1 cellular context compared by ENCODE assay signal in the genomic region with DNA sequence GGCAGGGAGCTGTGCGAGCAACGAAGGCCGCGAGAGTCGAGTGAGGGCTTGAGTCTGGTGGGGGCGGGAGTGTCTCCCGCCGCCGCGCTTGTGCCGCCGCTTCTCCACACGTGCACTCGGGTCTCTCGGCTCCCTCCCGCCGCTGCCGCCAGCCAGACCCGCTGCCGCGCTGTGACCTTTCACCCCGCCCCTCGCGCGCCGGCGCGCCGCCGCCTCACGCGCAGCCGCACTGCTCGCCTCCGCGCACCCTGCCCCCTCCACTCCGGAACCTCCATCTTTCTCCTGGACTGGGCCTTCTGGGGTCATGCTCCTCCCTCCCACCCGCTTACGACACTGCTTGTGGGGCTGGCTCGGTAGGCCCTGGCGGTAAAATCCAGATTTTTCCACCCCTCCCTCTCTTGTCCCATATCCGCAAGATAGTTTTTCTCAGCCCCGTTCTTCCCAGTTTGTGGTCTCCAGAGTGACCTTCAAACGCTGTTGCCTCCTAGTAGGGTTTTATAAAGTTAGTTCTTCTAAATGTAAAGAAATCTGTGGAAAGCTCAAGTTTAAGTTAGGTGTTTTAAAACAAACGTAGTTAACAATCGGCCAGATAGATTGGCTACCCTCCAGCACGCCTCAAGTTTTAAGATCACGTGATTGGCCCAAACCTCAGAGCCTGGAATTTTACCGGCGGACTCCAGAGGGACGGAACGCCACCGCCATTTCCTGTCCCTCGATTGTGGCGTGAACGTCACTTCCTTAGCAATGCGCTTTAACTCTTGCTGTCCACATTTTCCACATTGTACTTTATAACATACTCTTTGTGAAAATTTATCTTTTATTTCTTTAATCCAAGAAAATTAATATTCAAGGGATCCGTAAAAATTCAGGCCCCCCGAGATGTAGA.
TF ChIP-seq lines count a peak whose summit lies in the region.

A gene (minus strand): TSS at position 181 of the 886 bp plus-strand sequence. CDS start 300 bp downstream, outside the sequence.

TF ChIP-seq in K562, 482 proteins besides CTCF, POLR2A, EP300 and RAD21 (continued from another document and continues in another):
- TF ChIP-seq, protein P1, sequence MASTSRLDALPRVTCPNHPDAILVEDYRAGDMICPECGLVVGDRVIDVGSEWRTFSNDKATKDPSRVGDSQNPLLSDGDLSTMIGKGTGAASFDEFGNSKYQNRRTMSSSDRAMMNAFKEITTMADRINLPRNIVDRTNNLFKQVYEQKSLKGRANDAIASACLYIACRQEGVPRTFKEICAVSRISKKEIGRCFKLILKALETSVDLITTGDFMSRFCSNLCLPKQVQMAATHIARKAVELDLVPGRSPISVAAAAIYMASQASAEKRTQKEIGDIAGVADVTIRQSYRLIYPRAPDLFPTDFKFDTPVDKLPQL (IDR thresholded peaks at IDR 0.05; ENCODE audit: extremely low read depth, insufficient read length): no peak
- TF ChIP-seq, protein P2, sequence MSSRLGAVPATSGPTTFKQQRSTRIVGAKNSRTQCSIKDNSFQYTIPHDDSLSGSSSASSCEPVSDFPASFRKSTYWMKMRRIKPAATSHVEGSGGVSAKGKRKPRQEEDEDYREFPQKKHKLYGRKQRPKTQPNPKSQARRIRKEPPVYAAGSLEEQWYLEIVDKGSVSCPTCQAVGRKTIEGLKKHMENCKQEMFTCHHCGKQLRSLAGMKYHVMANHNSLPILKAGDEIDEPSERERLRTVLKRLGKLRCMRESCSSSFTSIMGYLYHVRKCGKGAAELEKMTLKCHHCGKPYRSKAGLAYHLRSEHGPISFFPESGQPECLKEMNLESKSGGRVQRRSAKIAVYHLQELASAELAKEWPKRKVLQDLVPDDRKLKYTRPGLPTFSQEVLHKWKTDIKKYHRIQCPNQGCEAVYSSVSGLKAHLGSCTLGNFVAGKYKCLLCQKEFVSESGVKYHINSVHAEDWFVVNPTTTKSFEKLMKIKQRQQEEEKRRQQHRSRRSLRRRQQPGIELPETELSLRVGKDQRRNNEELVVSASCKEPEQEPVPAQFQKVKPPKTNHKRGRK (tag; IDR thresholded peaks at IDR 0.05): no peak
- TF ChIP-seq CAMTA2 (CRISPR knock-in tag; conservative IDR thresholded peaks at IDR 0.05) (no peak), ZNF668 (CRISPR knock-in tag; IDR thresholded peaks at IDR 0.05) (no peak), TSC22D4 (tag; IDR thresholded peaks at IDR 0.05) (no peak), ZNF785 (CRISPR knock-in tag; IDR thresholded peaks at IDR 0.05) (no peak), EHMT2 (IDR thresholded peaks at IDR 0.05) (no peak), RBM39 (optimal IDR thresholded peaks at IDR 0.05; ENCODE audit: low read depth, low read length) (no peak), LEF1 (IDR thresholded peaks at IDR 0.05) (0 out of 2 replicates have a peak, but pooled peaks have one; percentile 22), ZSCAN29 (IDR thresholded peaks at IDR 0.05) (no peak), CBFA2T3 (IDR thresholded peaks at IDR 0.05) (no peak), KHSRP (IDR thresholded peaks at IDR 0.05) (no peak), SMARCC2 (IDR thresholded peaks at IDR 0.05; ENCODE audit: low read depth) (no peak), GABPA (tag; conservative IDR thresholded peaks at IDR 0.05; ENCODE audit: low read depth) (peak; percentile 95), ARID1B (IDR thresholded peaks at IDR 0.05) (no peak), MIER1 (IDR thresholded peaks at IDR 0.05; ENCODE audit: low read depth) (no peak), FOXK1 (CRISPR knock-in tag; IDR thresholded peaks at IDR 0.05; ENCODE audit: borderline replicate concordance) (no peak), ZNF263 (CRISPR knock-in tag; IDR thresholded peaks at IDR 0.05; ENCODE audit: borderline replicate concordance) (no peak), SMARCE1 (IDR thresholded peaks at IDR 0.05) (0 out of 2 replicates have a peak, but pooled peaks have one; percentile 12), ETV6 (IDR thresholded peaks at IDR 0.05; ENCODE audit: borderline replicate concordance in 1 of 2, low read depth in 2 of 2, low read length in 1 of 2) (no peak), ETV6 (CRISPR knock-in tag; IDR thresholded peaks at IDR 0.05; ENCODE audit: borderline replicate concordance) (no peak), ARID2 (IDR thresholded peaks at IDR 0.05) (no peak), SAFB (IDR thresholded peaks at IDR 0.05; ENCODE audit: borderline replicate concordance, low read depth, low read length) (no peak), MCM5 (IDR thresholded peaks at IDR 0.05; ENCODE audit: low read depth) (no peak), ZNF589 (CRISPR knock-in tag; IDR thresholded peaks at IDR 0.05; ENCODE audit: low read depth) (no peak), CBX2 (IDR thresholded peaks at IDR 0.05; ENCODE audit: insufficient read depth, low read length, poor library complexity, severe bottlenecking) (no peak)
- TF ChIP-seq, protein P3, sequence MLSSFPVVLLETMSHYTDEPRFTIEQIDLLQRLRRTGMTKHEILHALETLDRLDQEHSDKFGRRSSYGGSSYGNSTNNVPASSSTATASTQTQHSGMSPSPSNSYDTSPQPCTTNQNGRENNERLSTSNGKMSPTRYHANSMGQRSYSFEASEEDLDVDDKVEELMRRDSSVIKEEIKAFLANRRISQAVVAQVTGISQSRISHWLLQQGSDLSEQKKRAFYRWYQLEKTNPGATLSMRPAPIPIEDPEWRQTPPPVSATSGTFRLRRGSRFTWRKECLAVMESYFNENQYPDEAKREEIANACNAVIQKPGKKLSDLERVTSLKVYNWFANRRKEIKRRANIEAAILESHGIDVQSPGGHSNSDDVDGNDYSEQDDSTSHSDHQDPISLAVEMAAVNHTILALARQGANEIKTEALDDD (IDR thresholded peaks at IDR 0.05): no peak
- TF ChIP-seq, protein P4, sequence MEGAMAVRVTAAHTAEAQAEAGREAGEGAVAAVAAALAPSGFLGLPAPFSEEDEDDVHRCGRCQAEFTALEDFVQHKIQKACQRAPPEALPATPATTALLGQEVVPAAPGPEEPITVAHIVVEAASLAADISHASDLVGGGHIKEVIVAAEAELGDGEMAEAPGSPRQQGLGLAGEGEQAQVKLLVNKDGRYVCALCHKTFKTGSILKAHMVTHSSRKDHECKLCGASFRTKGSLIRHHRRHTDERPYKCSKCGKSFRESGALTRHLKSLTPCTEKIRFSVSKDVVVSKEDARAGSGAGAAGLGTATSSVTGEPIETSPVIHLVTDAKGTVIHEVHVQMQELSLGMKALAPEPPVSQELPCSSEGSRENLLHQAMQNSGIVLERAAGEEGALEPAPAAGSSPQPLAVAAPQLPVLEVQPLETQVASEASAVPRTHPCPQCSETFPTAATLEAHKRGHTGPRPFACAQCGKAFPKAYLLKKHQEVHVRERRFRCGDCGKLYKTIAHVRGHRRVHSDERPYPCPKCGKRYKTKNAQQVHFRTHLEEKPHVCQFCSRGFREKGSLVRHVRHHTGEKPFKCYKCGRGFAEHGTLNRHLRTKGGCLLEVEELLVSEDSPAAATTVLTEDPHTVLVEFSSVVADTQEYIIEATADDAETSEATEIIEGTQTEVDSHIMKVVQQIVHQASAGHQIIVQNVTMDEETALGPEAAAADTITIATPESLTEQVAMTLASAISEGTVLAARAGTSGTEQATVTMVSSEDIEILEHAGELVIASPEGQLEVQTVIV (CRISPR knock-in tag; IDR thresholded peaks at IDR 0.05; ENCODE audit: borderline replicate concordance): no peak
- TF ChIP-seq, protein P5, sequence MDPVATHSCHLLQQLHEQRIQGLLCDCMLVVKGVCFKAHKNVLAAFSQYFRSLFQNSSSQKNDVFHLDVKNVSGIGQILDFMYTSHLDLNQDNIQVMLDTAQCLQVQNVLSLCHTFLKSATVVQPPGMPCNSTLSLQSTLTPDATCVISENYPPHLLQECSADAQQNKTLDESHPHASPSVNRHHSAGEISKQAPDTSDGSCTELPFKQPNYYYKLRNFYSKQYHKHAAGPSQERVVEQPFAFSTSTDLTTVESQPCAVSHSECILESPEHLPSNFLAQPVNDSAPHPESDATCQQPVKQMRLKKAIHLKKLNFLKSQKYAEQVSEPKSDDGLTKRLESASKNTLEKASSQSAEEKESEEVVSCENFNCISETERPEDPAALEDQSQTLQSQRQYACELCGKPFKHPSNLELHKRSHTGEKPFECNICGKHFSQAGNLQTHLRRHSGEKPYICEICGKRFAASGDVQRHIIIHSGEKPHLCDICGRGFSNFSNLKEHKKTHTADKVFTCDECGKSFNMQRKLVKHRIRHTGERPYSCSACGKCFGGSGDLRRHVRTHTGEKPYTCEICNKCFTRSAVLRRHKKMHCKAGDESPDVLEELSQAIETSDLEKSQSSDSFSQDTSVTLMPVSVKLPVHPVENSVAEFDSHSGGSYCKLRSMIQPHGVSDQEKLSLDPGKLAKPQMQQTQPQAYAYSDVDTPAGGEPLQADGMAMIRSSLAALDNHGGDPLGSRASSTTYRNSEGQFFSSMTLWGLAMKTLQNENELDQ (CRISPR knock-in tag; IDR thresholded peaks at IDR 0.05; ENCODE audit: borderline replicate concordance): no peak
- TF ChIP-seq, protein P6, sequence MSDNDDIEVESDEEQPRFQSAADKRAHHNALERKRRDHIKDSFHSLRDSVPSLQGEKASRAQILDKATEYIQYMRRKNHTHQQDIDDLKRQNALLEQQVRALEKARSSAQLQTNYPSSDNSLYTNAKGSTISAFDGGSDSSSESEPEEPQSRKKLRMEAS (CRISPR knock-in tag; IDR thresholded peaks at IDR 0.05): peak; percentile 26
- TF ChIP-seq, protein P7, sequence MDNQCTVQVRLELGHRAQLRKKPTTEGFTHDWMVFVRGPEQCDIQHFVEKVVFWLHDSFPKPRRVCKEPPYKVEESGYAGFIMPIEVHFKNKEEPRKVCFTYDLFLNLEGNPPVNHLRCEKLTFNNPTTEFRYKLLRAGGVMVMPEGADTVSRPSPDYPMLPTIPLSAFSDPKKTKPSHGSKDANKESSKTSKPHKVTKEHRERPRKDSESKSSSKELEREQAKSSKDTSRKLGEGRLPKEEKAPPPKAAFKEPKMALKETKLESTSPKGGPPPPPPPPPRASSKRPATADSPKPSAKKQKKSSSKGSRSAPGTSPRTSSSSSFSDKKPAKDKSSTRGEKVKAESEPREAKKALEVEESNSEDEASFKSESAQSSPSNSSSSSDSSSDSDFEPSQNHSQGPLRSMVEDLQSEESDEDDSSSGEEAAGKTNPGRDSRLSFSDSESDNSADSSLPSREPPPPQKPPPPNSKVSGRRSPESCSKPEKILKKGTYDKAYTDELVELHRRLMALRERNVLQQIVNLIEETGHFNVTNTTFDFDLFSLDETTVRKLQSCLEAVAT (IDR thresholded peaks at IDR 0.05): no peak
- TF ChIP-seq, protein P8, sequence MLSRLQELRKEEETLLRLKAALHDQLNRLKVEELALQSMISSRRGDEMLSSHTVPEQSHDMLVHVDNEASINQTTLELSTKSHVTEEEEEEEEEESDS (CRISPR knock-in tag; IDR thresholded peaks at IDR 0.05): no peak
- TF ChIP-seq, protein P9, sequence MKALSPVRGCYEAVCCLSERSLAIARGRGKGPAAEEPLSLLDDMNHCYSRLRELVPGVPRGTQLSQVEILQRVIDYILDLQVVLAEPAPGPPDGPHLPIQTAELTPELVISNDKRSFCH (CRISPR knock-in tag; IDR thresholded peaks at IDR 0.05): no peak
- TF ChIP-seq, protein P9 (tag; IDR thresholded peaks at IDR 0.05): no peak; the same call in 1 of the 2 replicates
- TF ChIP-seq, protein P10, sequence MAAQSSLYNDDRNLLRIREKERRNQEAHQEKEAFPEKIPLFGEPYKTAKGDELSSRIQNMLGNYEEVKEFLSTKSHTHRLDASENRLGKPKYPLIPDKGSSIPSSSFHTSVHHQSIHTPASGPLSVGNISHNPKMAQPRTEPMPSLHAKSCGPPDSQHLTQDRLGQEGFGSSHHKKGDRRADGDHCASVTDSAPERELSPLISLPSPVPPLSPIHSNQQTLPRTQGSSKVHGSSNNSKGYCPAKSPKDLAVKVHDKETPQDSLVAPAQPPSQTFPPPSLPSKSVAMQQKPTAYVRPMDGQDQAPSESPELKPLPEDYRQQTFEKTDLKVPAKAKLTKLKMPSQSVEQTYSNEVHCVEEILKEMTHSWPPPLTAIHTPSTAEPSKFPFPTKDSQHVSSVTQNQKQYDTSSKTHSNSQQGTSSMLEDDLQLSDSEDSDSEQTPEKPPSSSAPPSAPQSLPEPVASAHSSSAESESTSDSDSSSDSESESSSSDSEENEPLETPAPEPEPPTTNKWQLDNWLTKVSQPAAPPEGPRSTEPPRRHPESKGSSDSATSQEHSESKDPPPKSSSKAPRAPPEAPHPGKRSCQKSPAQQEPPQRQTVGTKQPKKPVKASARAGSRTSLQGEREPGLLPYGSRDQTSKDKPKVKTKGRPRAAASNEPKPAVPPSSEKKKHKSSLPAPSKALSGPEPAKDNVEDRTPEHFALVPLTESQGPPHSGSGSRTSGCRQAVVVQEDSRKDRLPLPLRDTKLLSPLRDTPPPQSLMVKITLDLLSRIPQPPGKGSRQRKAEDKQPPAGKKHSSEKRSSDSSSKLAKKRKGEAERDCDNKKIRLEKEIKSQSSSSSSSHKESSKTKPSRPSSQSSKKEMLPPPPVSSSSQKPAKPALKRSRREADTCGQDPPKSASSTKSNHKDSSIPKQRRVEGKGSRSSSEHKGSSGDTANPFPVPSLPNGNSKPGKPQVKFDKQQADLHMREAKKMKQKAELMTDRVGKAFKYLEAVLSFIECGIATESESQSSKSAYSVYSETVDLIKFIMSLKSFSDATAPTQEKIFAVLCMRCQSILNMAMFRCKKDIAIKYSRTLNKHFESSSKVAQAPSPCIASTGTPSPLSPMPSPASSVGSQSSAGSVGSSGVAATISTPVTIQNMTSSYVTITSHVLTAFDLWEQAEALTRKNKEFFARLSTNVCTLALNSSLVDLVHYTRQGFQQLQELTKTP (IDR thresholded peaks at IDR 0.05; ENCODE audit: low read depth in 1 of 2, partially characterized antibody in 2 of 2): peak in 1 of 2 experiments; percentile 39
- TF ChIP-seq, protein P11, sequence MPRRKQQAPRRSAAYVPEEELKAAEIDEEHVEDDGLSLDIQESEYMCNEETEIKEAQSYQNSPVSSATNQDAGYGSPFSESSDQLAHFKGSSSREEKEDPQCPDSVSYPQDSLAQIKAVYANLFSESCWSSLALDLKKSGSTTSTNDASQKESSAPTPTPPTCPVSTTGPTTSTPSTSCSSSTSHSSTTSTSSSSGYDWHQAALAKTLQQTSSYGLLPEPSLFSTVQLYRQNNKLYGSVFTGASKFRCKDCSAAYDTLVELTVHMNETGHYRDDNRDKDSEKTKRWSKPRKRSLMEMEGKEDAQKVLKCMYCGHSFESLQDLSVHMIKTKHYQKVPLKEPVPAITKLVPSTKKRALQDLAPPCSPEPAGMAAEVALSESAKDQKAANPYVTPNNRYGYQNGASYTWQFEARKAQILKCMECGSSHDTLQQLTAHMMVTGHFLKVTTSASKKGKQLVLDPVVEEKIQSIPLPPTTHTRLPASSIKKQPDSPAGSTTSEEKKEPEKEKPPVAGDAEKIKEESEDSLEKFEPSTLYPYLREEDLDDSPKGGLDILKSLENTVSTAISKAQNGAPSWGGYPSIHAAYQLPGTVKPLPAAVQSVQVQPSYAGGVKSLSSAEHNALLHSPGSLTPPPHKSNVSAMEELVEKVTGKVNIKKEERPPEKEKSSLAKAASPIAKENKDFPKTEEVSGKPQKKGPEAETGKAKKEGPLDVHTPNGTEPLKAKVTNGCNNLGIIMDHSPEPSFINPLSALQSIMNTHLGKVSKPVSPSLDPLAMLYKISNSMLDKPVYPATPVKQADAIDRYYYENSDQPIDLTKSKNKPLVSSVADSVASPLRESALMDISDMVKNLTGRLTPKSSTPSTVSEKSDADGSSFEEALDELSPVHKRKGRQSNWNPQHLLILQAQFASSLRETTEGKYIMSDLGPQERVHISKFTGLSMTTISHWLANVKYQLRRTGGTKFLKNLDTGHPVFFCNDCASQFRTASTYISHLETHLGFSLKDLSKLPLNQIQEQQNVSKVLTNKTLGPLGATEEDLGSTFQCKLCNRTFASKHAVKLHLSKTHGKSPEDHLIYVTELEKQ (CRISPR knock-in tag; IDR thresholded peaks at IDR 0.05): 0 out of 2 replicates have a peak, but pooled peaks have one; percentile 51
